14 cellular contexts compared by ENCODE assay signal in genomic region chr16:59540621-59541020, GRCh38.
"Had no signal": no experiment of that assay in that cellular context is flagged by ENCODE, and none has a peak within 500 bp of the region (broad histone marks: within the 10 kb centered on the region; RNA-seq: fewer than 3 reads in every experiment).

No MANE protein-coding gene starts in this region.

- DNase-seq: activated CD4-positive, alpha-beta T cell treated with anti-CD3 and anti-CD28 coated beads for 1 hour; activated CD4-positive, alpha-beta T cell treated with anti-CD3 and anti-CD28 coated beads, Interleukin-2, amount 50 U/mL, for 48 hours; activated naive CD4-positive, alpha-beta T cell treated with Interleukin-2 at 50 U/mL for 16 hours; hippocampal formation; left ventricle myocardium superior; natural killer cell; right lobe of liver; upper lobe of left lung had no signal

- H3K9me3 ChIP-seq: ascending aorta, prostate gland, right lobe of liver, suprapubic skin, upper lobe of left lung had no signal

- H3K27ac ChIP-seq: ascending aorta, cardiac muscle cell, prostate gland, right lobe of liver, suprapubic skin, upper lobe of left lung had no signal

- H3K4me1 ChIP-seq: ascending aorta, prostate gland, right lobe of liver, suprapubic skin, upper lobe of left lung had no signal

- H3K4me3 ChIP-seq: ascending aorta, cardiac muscle cell, prostate gland, right lobe of liver, suprapubic skin, upper lobe of left lung had no signal

- H3K27me3 ChIP-seq: ascending aorta, cardiac muscle cell, right lobe of liver, suprapubic skin, upper lobe of left lung had no signal

- ATAC-seq: activated T-helper 17 cell treated with anti-CD3 and anti-CD28 coated beads, Interleukin-2, amount 50 U/mL, for 72 hours; esophagus mucosa; left ventricle myocardium superior; natural killer cell; right lobe of liver had no signal

- H3K36me3 ChIP-seq: ascending aorta, cardiac muscle cell, prostate gland, right lobe of liver, suprapubic skin, upper lobe of left lung had no signal
